Comparison of ENCODE assay signal across 23 cellular contexts in genomic region chr22:38051261-38051660, GRCh38. TPM values are rescaled to one million over a fixed set of nuclear protein-coding genes. Genes with fewer than 3 reads are reported as not detected.
"Had no signal": no experiment of that assay in that cellular context is flagged by ENCODE, and none has a peak within 500 bp of the region (broad histone marks: within the 10 kb centered on the region; RNA-seq: fewer than 3 reads in every experiment).

No MANE protein-coding gene starts in this region.

- H3K4me3 Mint-ChIP-seq: activated naive CD4-positive, alpha-beta T cell treated with anti-CD3 and anti-CD28 coated beads, Interleukin-2, amount 10 ng/mL, durations not matched to agents 7 days and 5 days; naive thymus-derived CD8-positive, alpha-beta T cell had no signal

- H3K9me3 ChIP-seq: adrenal gland, esophagus squamous epithelium, neutrophil, suprapubic skin, upper lobe of right lung had no signal

- H3K9me3 Mint-ChIP-seq: activated naive CD4-positive, alpha-beta T cell treated with anti-CD3 and anti-CD28 coated beads, Interleukin-2, amount 10 ng/mL, durations not matched to agents 7 days and 5 days; naive thymus-derived CD8-positive, alpha-beta T cell had no signal

- FAIRE-seq: endothelial cell of umbilical vein, kidney had no signal

- H3K27me3 ChIP-seq: adrenal gland, suprapubic skin, upper lobe of right lung had no signal

- H3K4me2 ChIP-seq: smooth muscle cell had no signal

- H3K4me1 ChIP-seq: upper lobe of right lung had no signal

- H3K4me3 ChIP-seq: adrenal gland, coronary artery, esophagus squamous epithelium, smooth muscle cell, suprapubic skin, upper lobe of right lung had no signal

- DNase-seq: activated CD4-positive, alpha-beta T cell treated with anti-CD3 and anti-CD28 coated beads for 1 hour; activated CD4-positive, alpha-beta T cell treated with anti-CD3 and anti-CD28 coated beads, Interleukin-2, amount 50 U/mL, for 4 hours; activated naive CD4-positive, alpha-beta T cell treated with anti-CD3 and anti-CD28 coated beads, Interleukin-2, amount 10 ng/mL, durations not matched to agents 7 days and 5 days; activated T-cell treated with anti-CD3 and anti-CD28 coated beads, Interleukin-2, amount 50 U/mL, for 1 hour; adrenal gland; effector CD4-positive, alpha-beta T cell; esophagus squamous epithelium; kidney; mesenchymal stem cell; naive thymus-derived CD8-positive, alpha-beta T cell; stimulated activated CD4-positive, alpha-beta T cell treated with anti-CD3 and anti-CD28 coated beads, Interleukin-4, amount 100 ng/mL, for 4 hours; stimulated activated CD8-positive, alpha-beta memory T cell treated with anti-CD3 and anti-CD28 coated beads, Interleukin-4, amount 100 ng/mL, for 48 hours; stimulated activated naive CD4-positive, alpha-beta T cell treated with Interleukin-2 at 50 U/mL for 16 hours; upper lobe of right lung had no signal

- H3K27ac Mint-ChIP-seq: activated naive CD4-positive, alpha-beta T cell treated with anti-CD3 and anti-CD28 coated beads, Interleukin-2, amount 10 ng/mL, durations not matched to agents 7 days and 5 days had no signal

- H3K27ac ChIP-seq: adrenal gland, neutrophil, suprapubic skin, upper lobe of right lung had no signal

- H3K36me3 Mint-ChIP-seq: activated naive CD4-positive, alpha-beta T cell treated with anti-CD3 and anti-CD28 coated beads, Interleukin-2, amount 10 ng/mL, durations not matched to agents 7 days and 5 days; naive thymus-derived CD8-positive, alpha-beta T cell had no signal

- ATAC-seq: naive thymus-derived CD8-positive, alpha-beta T cell had no signal

- H3K36me3 ChIP-seq: adrenal gland, esophagus squamous epithelium, neutrophil, suprapubic skin, upper lobe of right lung had no signal

RNA-seq across cellular contexts. Expression of gene SLC16A8, which starts 32.7 kb away (rescaled TPM):
- total RNA-seq: cardiac septum; endothelial cell of umbilical vein; esophagus squamous epithelium; fibroblast of villous mesenchyme; glomerular endothelial cell; liver; naive thymus-derived CD8-positive, alpha-beta T cell; smooth muscle cell; suprapubic skin; upper lobe of right lung had no signal
- polyA plus RNA-seq: naive thymus-derived CD8-positive, alpha-beta T cell had no signal

RNA-seq across cellular contexts. Expression of gene BAIAP2L2, which starts 59.2 kb away (rescaled TPM):
- polyA plus RNA-seq: naive thymus-derived CD8-positive, alpha-beta T cell had no signal
